ENCODE assay signal across 8 cellular contexts in the genomic region with DNA sequence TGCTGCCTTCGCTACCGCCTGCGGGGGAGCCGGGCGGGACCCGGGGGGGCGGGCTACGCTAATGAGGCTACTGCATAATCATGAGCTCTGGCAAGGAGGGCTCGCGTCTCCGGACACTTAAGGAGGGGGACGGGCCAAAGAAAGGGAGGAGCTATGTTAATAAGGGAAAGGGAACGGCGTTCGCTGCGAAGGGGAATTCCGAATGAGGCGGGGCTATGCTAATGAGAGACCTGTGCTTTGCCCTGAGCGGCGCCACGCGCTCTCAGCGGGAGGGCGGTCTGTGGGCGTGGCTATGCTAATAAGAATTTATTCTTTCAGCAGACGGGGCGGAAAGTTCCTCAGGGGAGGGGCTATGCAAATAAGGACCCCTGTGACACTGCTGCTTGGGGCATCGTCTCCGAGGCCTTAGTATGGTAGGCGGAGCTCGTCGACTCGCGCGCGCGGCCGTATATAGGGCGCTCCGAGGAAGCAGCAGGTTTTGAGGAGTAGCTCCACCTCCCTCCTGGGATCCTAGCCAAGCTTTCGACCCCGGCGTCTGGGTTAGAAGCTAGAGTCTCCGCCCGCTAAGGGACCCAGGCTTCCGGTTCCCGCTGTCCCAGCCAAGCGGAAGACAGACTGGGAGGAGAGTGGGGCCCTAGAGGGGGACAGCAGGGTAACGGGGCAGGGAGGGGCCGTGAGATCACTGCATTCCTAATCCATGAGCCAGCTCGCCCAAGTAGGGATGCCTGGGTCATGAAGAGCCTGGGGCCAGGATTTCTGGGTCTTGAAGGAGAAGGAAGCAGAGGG. TPM values are rescaled to one million over a fixed set of nuclear protein-coding genes. Genes with fewer than 3 reads are reported as not detected.
DNase-seq lines count a peak whose midpoint lies in the region; ATAC-seq and TF ChIP-seq lines count a peak whose summit lies in the region.

RRAS (minus strand) TSS at position 31 of the 786 bp plus-strand sequence. CDS start 45 bp downstream, outside the sequence.

- H3K36me3 ChIP-seq in A673 (ENCODE audit: insufficient read depth, low read length, poor library complexity, severe bottlenecking): peaks cover 7% of the 10 kb centered on the region
- no peaks in the 10 kb centered on the region for H3K36me3 ChIP-seq in mammary epithelial cell (ENCODE audit: insufficient read depth, low read length)
- peaks cover 2 to 12% (median 5%) of the 10 kb centered on the region in 3 donors for H3K36me3 ChIP-seq in skeletal muscle tissue (ENCODE audit: control insufficient read depth in 3 of 3, insufficient read depth in 3 of 3, low read length in 3 of 3)

- no peaks in the 10 kb centered on the region for H3K27me3 ChIP-seq in A673 (replicated peaks; ENCODE audit: insufficient read depth, low read depth, low read length, poor library complexity)
- no peaks in the 10 kb centered on the region for H3K27me3 ChIP-seq in mammary epithelial cell (ENCODE audit: insufficient read depth, low read length)
- no peaks in the 10 kb centered on the region for H3K27me3 ChIP-seq in skeletal muscle tissue (ENCODE audit: control insufficient read depth in 3 of 3, insufficient read depth in 3 of 3, low read length in 3 of 3)

- peaks cover 35% of the 10 kb centered on the region for H3K79me2 ChIP-seq in mammary epithelial cell (ENCODE audit: insufficient read depth, low read length)

- peak; percentile 100 for DNase-seq in A673 (ENCODE audit: low spot score)
- DNase-seq in NCI-H2196 (lab: John Stamatoyannopoulos, UW; ENCODE audit: unreplicated experiment): peak; percentile 100
- peak; percentile 100 for DNase-seq in mammary epithelial cell

- no peaks in the 10 kb centered on the region for H3K9me3 ChIP-seq in A673 (ENCODE audit: low read depth, low read length, poor library complexity, severe bottlenecking)
- H3K9me3 ChIP-seq in mammary epithelial cell (replicated peaks; ENCODE audit: insufficient read depth, low read length): no peaks in the 10 kb centered on the region
- H3K9me3 ChIP-seq in iPS-18c (ENCODE audit: control insufficient read depth, insufficient read depth, low read length): no peaks in the 10 kb centered on the region
- no peaks in the 10 kb centered on the region for H3K9me3 ChIP-seq in skeletal muscle tissue (ENCODE audit: control insufficient read depth in 3 of 3, low read length in 3 of 3)

- ATAC-seq in GM18868 (IDR thresholded peaks at IDR 0.05; ENCODE audit: unreplicated experiment): peak; percentile 54
- peak; percentile 53 for ATAC-seq in HG03108 (IDR thresholded peaks at IDR 0.05; ENCODE audit: unreplicated experiment)

- peak within 1 kb of the TSS; percentile 96 for H3K4me2 ChIP-seq in mammary epithelial cell (ENCODE audit: insufficient read depth, low read depth, low read length)

- H3K27ac ChIP-seq in A673 (ENCODE audit: low read depth, low read length, poor library complexity, severe bottlenecking) (peak within 1 kb of the TSS; percentile 98), VCaP (peak within 1 kb of the TSS; percentile 95), mammary epithelial cell (ENCODE audit: insufficient read depth, low read depth, low read length) (peak within 1 kb of the TSS; percentile 100), skeletal muscle tissue (ENCODE audit: low read depth, low read length) (peak within 1 kb of the TSS; percentile 100)

- TF ChIP-seq CTCF in A673 (conservative IDR thresholded peaks at IDR 0.05; ENCODE audit: low read depth, low read length) (no peak), VCaP (conservative IDR thresholded peaks at IDR 0.05) (no peak), mammary epithelial cell (conservative IDR thresholded peaks at IDR 0.05 in 1 of 2, IDR thresholded peaks at IDR 0.05 in 1 of 2; ENCODE audit: extremely low read depth in 1 of 2, insufficient read depth in 1 of 2, low read depth in 1 of 2, low read length in 2 of 2) (no peak)

- in situ Hi-C loops in mammary epithelial cell (cut with MboI; ENCODE audit: low sequenced_read_pairs in 2 of 2): no loop called here

- CTCF ChIA-PET in A673 (lab: Charles Lee) (interaction anchor here (0.5 to 0.6 kb wide), 3 partner anchors 196 to 672 kb away, joined by 3 to 17 read pairs (median 9); no protein-coding TSS in a partner anchor), mammary epithelial cell (lab: Charles Lee; ENCODE audit: low non-redundant PET) (no interaction called here)

- intact Hi-C loops in A673 (cut with micrococcal nuclease; ENCODE audit: unreplicated experiment) (loop anchor here (2.0 kb wide), 1 partner anchor 48 kb away; no protein-coding TSS in a partner anchor), mammary epithelial cell (cut with micrococcal nuclease) (loop anchor here (1.0 to 5.0 kb wide), 7 partner anchors 28 to 1352 kb away; partner anchors contain the start of genes DKKL1, NOSIP, RPS11 and TEAD2)

- POLR2A ChIA-PET in A673 (lab: Charles Lee; ENCODE audit: low non-redundant PET): interaction anchor here (0.5 to 1.0 kb wide), 8 partner anchors 9 to 1099 kb away, joined by 3 to 11 read pairs (median 6); partner anchors contain the start of genes ATF5, NOSIP and NUP62

- dilution Hi-C loops in mammary epithelial cell (cut with HindIII; ENCODE audit: low sequenced_read_pairs): loop anchor here (5.0 kb wide), 6 partner anchors 37 to 172 kb away; partner anchors contain the start of genes FUZ and PRMT1

- no peaks in the 10 kb centered on the region for H4K20me1 ChIP-seq in mammary epithelial cell (ENCODE audit: insufficient read depth, low read length)

- BruUV-seq in A673 (replicated peaks; lab: Mats Ljungman, UMichigan) (no TSS peak), mammary epithelial cell (replicated peaks; lab: Mats Ljungman, UMichigan) (no TSS peak)

- H3K9ac ChIP-seq in mammary epithelial cell (ENCODE audit: insufficient read depth, low read length) (peak within 1 kb of the TSS; percentile 98), skeletal muscle tissue (ENCODE audit: low read depth in 1 of 3, low read length in 3 of 3) (peak within 1 kb of the TSS; percentile 97 to 100 (median 98))

- H3K4me1 ChIP-seq in A673 (ENCODE audit: insufficient read depth, low read length, poor library complexity, severe bottlenecking) (peaks cover 40% of the 10 kb centered on the region), mammary epithelial cell (ENCODE audit: insufficient read depth, low read length) (peaks cover 27% of the 10 kb centered on the region), skeletal muscle tissue (ENCODE audit: control insufficient read depth in 3 of 3, insufficient read depth in 3 of 3, low read length in 3 of 3) (peaks cover 40 to 47% (median 40%) of the 10 kb centered on the region in 3 donors)

- peak within 1 kb of the TSS; percentile 59 for H3K4me3 ChIP-seq in A673 (ENCODE audit: low read depth, low read length, poor library complexity, severe bottlenecking)
- peak within 1 kb of the TSS; percentile 56 to 87 (median 61) for H3K4me3 ChIP-seq in mammary epithelial cell (replicated peaks in 1 of 3; ENCODE audit: insufficient read depth in 1 of 3, low read depth in 2 of 3, low read length in 3 of 3)
- peak within 1 kb of the TSS; percentile 58 for H3K4me3 ChIP-seq in iPS-18c (ENCODE audit: insufficient read depth, low read depth, low read length)
- peak within 1 kb of the TSS; percentile 84 to 92 (median 86) for H3K4me3 ChIP-seq in skeletal muscle tissue (ENCODE audit: low read length in 3 of 3)

- WGBS in mammary epithelial cell (ENCODE audit: low coverage, missing lambda C conversion rate): 3% methylated on average over 42 of the region's 51 CpGs

- H2AFZ ChIP-seq in mammary epithelial cell (ENCODE audit: low read depth, low read length): peak within 1 kb of the TSS; percentile 59

RNA-seq across cellular contexts. Expression of gene RRAS, which starts in this region (rescaled TPM):
- total RNA-seq in A673 (2021) (27.6 and 32.4 TPM in 2 replicates), mammary epithelial cell (10 to 100 TPM; 20.5 to 84.2 TPM), skeletal muscle tissue (4.2 TPM)
- polyA plus RNA-seq in mammary epithelial cell: 120 TPM
- polyA minus RNA-seq in mammary epithelial cell: 50.6 TPM

Comparison
In these comparisons a context has a peak if more than half of its experiments do, and no peak if none do; other contexts are left out.
1. Peak in every context shown above with its lines: DNase-seq, ATAC-seq, H3K4me3 ChIP-seq and H3K27ac ChIP-seq.